Comparison of ENCODE assay signal across 8 cellular contexts in genomic region chr13:96229356-96229755, GRCh38.
DNase-seq lines count a peak whose midpoint lies in the region; ATAC-seq lines count a peak whose summit lies in the region.

No MANE protein-coding gene starts in this region.

- DNase-seq in DMS153 treated with DMSO at 0.1 percent for 48 hours (lab: John Stamatoyannopoulos, UW; ENCODE audit: unreplicated experiment) (peak; percentile 12), NCI-H1694 (lab: John Stamatoyannopoulos, UW) (peak; percentile 30), fibroblast of gingiva (ENCODE audit: low read depth) (peak; percentile 3), ecto neural progenitor cell (ENCODE audit: low spot score) (no peak), C1 segment of cervical spinal cord (lab: John Stamatoyannopoulos, UW) (no peak), NOMO-1 (lab: John Stamatoyannopoulos, UW; ENCODE audit: unreplicated experiment in 2 of 2) (no peak), caudate nucleus (lab: John Stamatoyannopoulos, UW) (no peak)

- no peak overlapping the region for H3K27ac ChIP-seq in caudate nucleus (ENCODE audit: low read depth, low read length)

- ATAC-seq in GM21619 (IDR thresholded peaks at IDR 0.05; ENCODE audit: unreplicated experiment) = peak; percentile 65

Comparison
In these comparisons a context has a peak if more than half of its experiments do, and no peak if none do; other contexts are left out.
1. DNase-seq: peak in DMS153 treated with DMSO at 0.1 percent for 48 hours (single experiment), NCI-H1694 (single experiment) and fibroblast of gingiva (single experiment); none in ecto neural progenitor cell (single experiment), C1 segment of cervical spinal cord (0 of 14), NOMO-1 (0 of 2) and caudate nucleus (0 of 61).